In the genomic region with DNA sequence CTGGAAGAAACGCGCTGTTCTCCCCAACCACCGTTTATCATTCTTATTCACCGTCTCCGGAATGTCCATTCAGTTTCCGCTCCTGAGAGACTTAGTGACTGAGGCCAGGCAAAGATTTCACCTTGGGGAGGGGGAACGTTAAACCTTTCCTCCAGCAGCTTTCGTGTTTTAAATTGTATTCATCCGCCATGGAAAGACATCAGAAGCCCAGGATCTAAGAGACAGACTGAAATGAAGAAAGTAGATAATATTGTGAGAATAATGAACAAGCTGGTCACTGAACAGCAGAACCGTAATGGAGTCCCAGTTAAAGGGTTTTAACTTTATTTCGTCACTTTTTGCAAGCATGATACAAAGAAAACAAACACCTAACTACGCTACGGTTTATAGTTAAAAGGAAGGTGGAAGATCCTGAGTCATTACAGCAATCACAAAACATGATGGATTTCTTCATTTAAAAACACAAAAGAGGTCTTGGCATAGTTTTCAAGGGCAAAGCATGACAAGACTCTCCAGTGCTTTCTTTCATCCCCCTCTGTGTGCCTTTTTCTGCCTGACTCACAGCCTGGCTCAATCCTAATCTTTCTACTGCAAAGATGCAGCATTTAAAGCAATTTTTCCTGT, we compare ENCODE assay signal across 8 cellular contexts. TPM values are rescaled to one million over a fixed set of nuclear protein-coding genes. Genes with fewer than 3 reads are reported as not detected.
DNase-seq lines count a peak whose midpoint lies in the region; ATAC-seq and TF ChIP-seq lines count a peak whose summit lies in the region.

No MANE protein-coding gene starts in this region.

- TF ChIP-seq CTCF in body of pancreas (IDR thresholded peaks at IDR 0.05) = no peak
- no peak for TF ChIP-seq CTCF in left lung (IDR thresholded peaks at IDR 0.05)
- no peak for TF ChIP-seq CTCF in thyroid gland (IDR thresholded peaks at IDR 0.05)

- H3K36me3 ChIP-seq in HUES48 (ENCODE audit: control insufficient read depth, insufficient read depth, low read length) (no peaks in the 10 kb centered on the region), body of pancreas (replicated peaks in 1 of 2; ENCODE audit: insufficient read depth in 1 of 2, low read depth in 2 of 2) (no peaks in the 10 kb centered on the region), left lung (no peaks in the 10 kb centered on the region), thyroid gland (no peaks in the 10 kb centered on the region)

- peaks cover 50% of the 10 kb centered on the region for H3K4me1 ChIP-seq in HUES48 (ENCODE audit: control insufficient read depth, insufficient read depth, low read length)
- peaks cover 51% of the 10 kb centered on the region for H3K4me1 ChIP-seq in body of pancreas
- peaks cover 0 to 41% of the 10 kb centered on the region in 2 donors for H3K4me1 ChIP-seq in left lung
- peaks cover 16 to 24% of the 10 kb centered on the region in 2 donors for H3K4me1 ChIP-seq in thyroid gland

- H3K9ac ChIP-seq in HUES48 (ENCODE audit: low read depth, low read length) = peak overlapping the region; percentile 82

- ATAC-seq in body of pancreas (no peak), left lung (no peak), HG02840 (IDR thresholded peaks at IDR 0.05; ENCODE audit: low FRiP score, unreplicated experiment) (no peak)

- DNase-seq in DMS53 (lab: John Stamatoyannopoulos, UW) (peak; percentile 67), body of pancreas (peak in 1 of 4 donors; percentile 28), left lung (no peak), thyroid gland (peak; percentile 14 to 23), NCI-H524 (lab: John Stamatoyannopoulos, UW) (no peak), NCI-H748 (lab: John Stamatoyannopoulos, UW; ENCODE audit: unreplicated experiment) (no peak)

- peak overlapping the region; percentile 83 for H3K4me3 ChIP-seq in HUES48 (ENCODE audit: low read depth, low read length)
- no peak overlapping the region for H3K4me3 ChIP-seq in body of pancreas
- H3K4me3 ChIP-seq in left lung = peak overlapping the region; percentile 24 to 95
- peak overlapping the region; percentile 21 to 87 (median 29) for H3K4me3 ChIP-seq in thyroid gland (replicated peaks in 1 of 3)

- H3K27ac ChIP-seq in HUES48 (ENCODE audit: low read depth, low read length) (peak overlapping the region; percentile 94), body of pancreas (peak overlapping the region; percentile 97 to 99 (median 98)), left lung (peak overlapping the region; percentile 96 to 97), thyroid gland (peak overlapping the region; percentile 97 to 98 (median 98))

- no peaks in the 10 kb centered on the region for H3K27me3 ChIP-seq in HUES48 (ENCODE audit: control insufficient read depth, insufficient read depth, low read length)
- no peaks in the 10 kb centered on the region for H3K27me3 ChIP-seq in body of pancreas
- no peaks in the 10 kb centered on the region for H3K27me3 ChIP-seq in left lung
- no peaks in the 10 kb centered on the region for H3K27me3 ChIP-seq in thyroid gland

- H3K9me3 ChIP-seq in HUES48 (ENCODE audit: control insufficient read depth, insufficient read depth, low read length) (no peaks in the 10 kb centered on the region), body of pancreas (no peaks in the 10 kb centered on the region), left lung (no peaks in the 10 kb centered on the region), thyroid gland (no peaks in the 10 kb centered on the region)

- WGBS in body of pancreas, 2 donors = 0 to 1% methylated on average over 13 of the region's 13 CpGs
- 2% methylated on average over 13 of the region's 13 CpGs for WGBS in thyroid gland, 2 donors

- TF ChIP-seq POLR2A in body of pancreas (IDR thresholded peaks at IDR 0.05) (no peak), thyroid gland (IDR thresholded peaks at IDR 0.05) (no peak)

- intact Hi-C loops in body of pancreas (cut with DNase I) (no loop called here), left lung (cut with DNase I) (no loop called here), thyroid gland (cut with DNase I) (no loop called here)

RNA-seq across cellular contexts. Expression of a gene that starts 0.6 kb away (rescaled TPM):
- total RNA-seq in body of pancreas (10 to 100 TPM; 15.0 to 18.1 TPM), left lung (10 to 100 TPM; 12.0 to 15.4 TPM), thyroid gland (10 to 100 TPM; 19.0 to 41.0 (median 27.8) TPM)

RNA-seq across cellular contexts. Expression of a gene that starts 59.1 kb away (rescaled TPM):
- 1 to 10 TPM; 4.2 to 8.2 TPM for total RNA-seq in body of pancreas
- total RNA-seq in left lung = 1 to 10 TPM in 1 of 2 donors, under 1 TPM in 1; 0.35 to 1.5 TPM
- total RNA-seq in thyroid gland = under 1 TPM in 3 of 4 donors, not detected in 1; 0.40 to 0.63 (median 0.56) TPM

Comparison
In these comparisons a context has a peak if more than half of its experiments do, and no peak if none do; other contexts are left out.
1. DNase-seq: peak in DMS53 (single experiment) and thyroid gland (2 of 2); none in left lung (0 of 2), NCI-H524 (0 of 2) and NCI-H748 (single experiment).
2. H3K4me3 ChIP-seq: peak in HUES48 (single experiment), left lung (2 of 2) and thyroid gland (3 of 3); none in body of pancreas (0 of 2).
3. Peak in every context shown above with its lines, with median percentiles within 50 percentile points of each other: H3K27ac ChIP-seq.